In genomic region chr7:7791523-7791922, GRCh38 we compare ENCODE assay signal across 22 cellular contexts.
"Had no signal": no experiment of that assay in that cellular context is flagged by ENCODE, and none has a peak within 500 bp of the region (broad histone marks: within the 10 kb centered on the region; RNA-seq: fewer than 3 reads in every experiment).

No MANE protein-coding gene starts in this region.

- H3K27ac ChIP-seq: coronary artery, esophagus squamous epithelium, left lung had no signal

- H3K4me1 Mint-ChIP-seq: stimulated activated memory B cell treated with anti-CD40 and anti-IgM and Interleukin-4, amounts not matched to agents 10 μg/mL and 1 μg/mL and 100 μg/mL, for 72 hours had no signal

- DNase-seq: activated CD4-positive, alpha-beta memory T cell treated with anti-CD3 and anti-CD28 coated beads, Interleukin-2, amount 10 ng/mL, durations not matched to agents 7 days and 5 days; activated CD4-positive, alpha-beta T cell treated with anti-CD3 and anti-CD28 coated beads for 48 hours; activated CD4-positive, CD25-positive, alpha-beta regulatory T cell; activated CD8-positive, alpha-beta memory T cell treated with anti-CD3 and anti-CD28 coated beads, Interleukin-2, amount 10 ng/mL, durations not matched to agents 7 days and 5 days; activated naive CD4-positive, alpha-beta T cell treated with Interleukin-2 at 50 U/mL for 16 hours; activated naive CD8-positive, alpha-beta T cell treated with anti-CD3 and anti-CD28 coated beads, Interleukin-2, amount 10 ng/mL, durations not matched to agents 7 days and 5 days; anterior cingulate cortex; esophagus squamous epithelium; gastrocnemius medialis; heart left ventricle; left lung; mammary epithelial cell; occipital lobe; right cardiac atrium; stimulated activated CD4-positive, alpha-beta T cell treated with anti-CD3 and anti-CD28 coated beads, Interleukin-4, amount 100 ng/mL, for 4 hours; T1000 had no signal

- H3K4me1 ChIP-seq: esophagus squamous epithelium, left lung had no signal

- H3K4me3 ChIP-seq: coronary artery, esophagus squamous epithelium, gastrocnemius medialis, heart left ventricle, left lung had no signal

- H3K27ac Mint-ChIP-seq: activated CD4-positive, alpha-beta memory T cell treated with anti-CD3 and anti-CD28 coated beads, Interleukin-2, amount 10 ng/mL, durations not matched to agents 7 days and 5 days; activated CD8-positive, alpha-beta memory T cell treated with anti-CD3 and anti-CD28 coated beads, Interleukin-2, amount 10 ng/mL, durations not matched to agents 7 days and 5 days; activated naive CD8-positive, alpha-beta T cell treated with anti-CD3 and anti-CD28 coated beads, Interleukin-2, amount 10 ng/mL, durations not matched to agents 7 days and 5 days; activated T-helper 2 cell treated with anti-CD3 and anti-CD28 coated beads, Interferon-gamma antibody, Interleukin-2, Interleukin-4, amounts not matched to agents 10 μg/mL and 5 μg/mL and 100 μg/mL, durations not matched to agents 14 hours and 24 hours and 36 hours; progenitor cell of endocrine pancreas; stimulated activated memory B cell treated with anti-CD40 and anti-IgM and Interleukin-4, amounts not matched to agents 10 μg/mL and 1 μg/mL and 100 μg/mL, for 72 hours had no signal

- H3K27me3 Mint-ChIP-seq: activated CD4-positive, alpha-beta memory T cell treated with anti-CD3 and anti-CD28 coated beads, Interleukin-2, amount 10 ng/mL, durations not matched to agents 7 days and 5 days; activated CD8-positive, alpha-beta memory T cell treated with anti-CD3 and anti-CD28 coated beads, Interleukin-2, amount 10 ng/mL, durations not matched to agents 7 days and 5 days; activated naive CD8-positive, alpha-beta T cell treated with anti-CD3 and anti-CD28 coated beads, Interleukin-2, amount 10 ng/mL, durations not matched to agents 7 days and 5 days; central memory CD8-positive, alpha-beta T cell; progenitor cell of endocrine pancreas; stimulated activated memory B cell treated with anti-CD40 and anti-IgM and Interleukin-4, amounts not matched to agents 10 μg/mL and 1 μg/mL and 100 μg/mL, for 72 hours had no signal

- H3K36me3 ChIP-seq: esophagus squamous epithelium, gastrocnemius medialis, left lung had no signal

- H3K27me3 ChIP-seq: esophagus squamous epithelium, gastrocnemius medialis, heart left ventricle, left lung had no signal

- ATAC-seq: activated CD8-positive, alpha-beta memory T cell treated with anti-CD3 and anti-CD28 coated beads, Interleukin-2, amount 10 ng/mL, durations not matched to agents 7 days and 5 days; left lung; right cardiac atrium; SK-N-SH treated with all-trans-retinoic acid at 6 μM for 48 hours; stimulated activated memory B cell treated with anti-CD40 and anti-IgM and Interleukin-4, amounts not matched to agents 10 μg/mL and 1 μg/mL and 100 μg/mL, for 72 hours had no signal

- H3K9me3 Mint-ChIP-seq: central memory CD8-positive, alpha-beta T cell; stimulated activated memory B cell treated with anti-CD40 and anti-IgM and Interleukin-4, amounts not matched to agents 10 μg/mL and 1 μg/mL and 100 μg/mL, for 72 hours had no signal

- H3K4me3 Mint-ChIP-seq: activated CD4-positive, alpha-beta memory T cell treated with anti-CD3 and anti-CD28 coated beads, Interleukin-2, amount 10 ng/mL, durations not matched to agents 7 days and 5 days; activated CD8-positive, alpha-beta memory T cell treated with anti-CD3 and anti-CD28 coated beads, Interleukin-2, amount 10 ng/mL, durations not matched to agents 7 days and 5 days; activated naive CD8-positive, alpha-beta T cell treated with anti-CD3 and anti-CD28 coated beads, Interleukin-2, amount 10 ng/mL, durations not matched to agents 7 days and 5 days; central memory CD8-positive, alpha-beta T cell; stimulated activated memory B cell treated with anti-CD40 and anti-IgM and Interleukin-4, amounts not matched to agents 10 μg/mL and 1 μg/mL and 100 μg/mL, for 72 hours had no signal
